ENCODE assay signal across 13 cellular contexts in the genomic region with DNA sequence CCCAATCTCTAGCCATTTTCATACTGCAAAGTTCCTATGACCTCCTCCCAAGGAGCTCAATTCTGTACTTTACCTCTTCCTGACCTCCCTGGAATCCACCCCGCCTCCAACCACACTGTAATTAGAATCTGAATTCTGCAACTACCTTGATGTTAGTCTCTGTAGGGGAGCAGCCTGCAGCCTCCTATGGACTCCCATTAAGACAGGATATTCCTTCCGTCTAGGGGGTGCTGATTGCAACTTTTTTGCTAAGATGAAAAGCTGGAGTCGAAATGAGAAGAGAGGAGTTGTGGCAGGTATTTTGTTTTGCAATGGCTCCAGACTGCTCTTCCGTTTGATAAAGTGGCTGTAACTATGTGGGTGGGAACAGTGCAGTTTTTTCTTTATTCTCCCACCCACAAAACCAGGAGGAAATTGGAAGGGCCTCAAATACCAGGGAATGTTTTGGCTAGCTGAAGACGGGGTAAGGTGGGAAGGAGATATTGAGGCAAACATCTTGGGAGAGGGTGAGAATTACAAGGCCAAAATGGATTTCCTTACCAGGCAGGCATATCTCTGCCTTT. TPM values are rescaled to one million over a fixed set of nuclear protein-coding genes. Genes with fewer than 3 reads are reported as not detected.
DNase-seq lines count a peak whose midpoint lies in the region; ATAC-seq, FAIRE-seq and TF ChIP-seq lines count a peak whose summit lies in the region.
"Had no signal": no experiment of that assay in that cellular context is flagged by ENCODE, and none has a peak within 500 bp of the region (broad histone marks: within the 10 kb centered on the region; RNA-seq: fewer than 3 reads in every experiment).

No MANE protein-coding gene starts in this region.

- H3K27me3 Mint-ChIP-seq in activated naive CD4-positive, alpha-beta T cell treated with anti-CD3 and anti-CD28 coated beads for 36 hours (ENCODE audit: low read depth), result no peaks in the 10 kb centered on the region
- no peaks in the 10 kb centered on the region for H3K27me3 Mint-ChIP-seq in T-cell

- no peak for DNase-seq in activated naive CD4-positive, alpha-beta T cell treated with anti-CD3 and anti-CD28 coated beads for 36 hours
- no peak for DNase-seq in activated naive CD4-positive, alpha-beta T cell treated with anti-CD3 and anti-CD28 coated beads, Interleukin-2, amount 50 U/mL, for 16 hours
- no peak for DNase-seq in T-cell
- DNase-seq in endothelial cell of umbilical vein (ENCODE audit: low read depth, low spot score), result no peak
- DNase-seq in stimulated activated effector memory CD8-positive, alpha-beta T cell treated with anti-CD3 and anti-CD28 coated beads, Interleukin-12 subunit alpha, Interleukin-12 subunit beta, amount 100 ng/mL, for 72 hours (ENCODE audit: low spot score in 2 of 2), result peak in 1 of 2 donors; percentile 30
- no peak for DNase-seq in stomach
- DNase-seq: NCI-H1092 treated with DMSO at 0.1 percent for 48 hours; NK-92 treated with Interleukin-12 subunit alpha and Interleukin-12 subunit beta, amount 100 ng/mL, for 24 hours; sigmoid colon had no signal

- TF ChIP-seq POLR2A in endothelial cell of umbilical vein (IDR thresholded peaks at IDR 0.05; ENCODE audit: low read depth, low read length) (no peak), stomach (IDR thresholded peaks at IDR 0.05) (no peak)

- no peak overlapping the region for H2AFZ ChIP-seq in endothelial cell of umbilical vein (ENCODE audit: low read depth, low read length)

- H3K4me1 Mint-ChIP-seq in activated naive CD4-positive, alpha-beta T cell treated with anti-CD3 and anti-CD28 coated beads for 36 hours (ENCODE audit: low read depth), result peaks cover 34% of the 10 kb centered on the region
- peaks cover 45 to 54% (median 54%) of the 10 kb centered on the region in 3 donors for H3K4me1 Mint-ChIP-seq in T-cell
- H3K4me1 Mint-ChIP-seq in stimulated activated effector memory CD8-positive, alpha-beta T cell treated with anti-CD3 and anti-CD28 coated beads, Interleukin-12 subunit alpha, Interleukin-12 subunit beta, amount 100 ng/mL, for 72 hours, result peaks cover 43% of the 10 kb centered on the region

- H3K27me3 ChIP-seq in endothelial cell of umbilical vein (ENCODE audit: control insufficient read depth in 2 of 2, insufficient read depth in 2 of 2, low read length in 2 of 2), result no peaks in the 10 kb centered on the region
- H3K27me3 ChIP-seq in stomach, result peaks cover 8 to 69% (median 38%) of the 10 kb centered on the region in 3 donors

- no peaks in the 10 kb centered on the region for H3K9me1 ChIP-seq in endothelial cell of umbilical vein (replicated peaks; ENCODE audit: control insufficient read depth, extremely low read depth, insufficient read depth, low read length)

- no peak for TF ChIP-seq EP300 in stomach (IDR thresholded peaks at IDR 0.05)

- ATAC-seq in T-cell (replicated peaks in 1 of 4) (no peak), GM18867 (IDR thresholded peaks at IDR 0.05; ENCODE audit: unreplicated experiment) (no peak), GM19328 (IDR thresholded peaks at IDR 0.05; ENCODE audit: unreplicated experiment) (no peak)
- ATAC-seq in stimulated activated effector memory CD8-positive, alpha-beta T cell treated with anti-CD3 and anti-CD28 coated beads, Interleukin-12 subunit alpha, Interleukin-12 subunit beta, amount 100 ng/mL, for 72 hours, result no peak

- H4K20me1 ChIP-seq in endothelial cell of umbilical vein (replicated peaks; ENCODE audit: control insufficient read depth, extremely low read depth, insufficient read depth, low read length), result no peaks in the 10 kb centered on the region

- no peaks in the 10 kb centered on the region for H3K36me3 ChIP-seq in endothelial cell of umbilical vein (ENCODE audit: control insufficient read depth in 2 of 2, extremely low read depth in 1 of 2, insufficient read depth in 2 of 2, low read length in 2 of 2)
- H3K36me3 ChIP-seq in stomach, result no peaks in the 10 kb centered on the region
- H3K36me3 ChIP-seq: sigmoid colon had no signal

- H3K9me3 ChIP-seq in endothelial cell of umbilical vein (replicated peaks; ENCODE audit: control insufficient read depth, insufficient read depth, low read length) (no peaks in the 10 kb centered on the region), stomach (peaks cover 0 to 9% (median 2%) of the 10 kb centered on the region in 4 donors)
- H3K9me3 ChIP-seq: sigmoid colon had no signal

- dilution Hi-C loops in endothelial cell of umbilical vein (cut with MboI; ENCODE audit: extremely low pct_ligation_motif_present, low sequenced_read_pairs), result no loop called here

- H3K4me1 ChIP-seq in endothelial cell of umbilical vein (ENCODE audit: control insufficient read depth, extremely low read depth, insufficient read depth, low read length) (peaks cover 19% of the 10 kb centered on the region), stomach (peaks cover 3 to 36% (median 13%) of the 10 kb centered on the region in 4 donors)

- H3K4me2 ChIP-seq in endothelial cell of umbilical vein (ENCODE audit: insufficient read depth, low read length), result peak overlapping the region; percentile 89

- intact Hi-C loops in activated naive CD4-positive, alpha-beta T cell treated with anti-CD3 and anti-CD28 coated beads for 36 hours (cut with micrococcal nuclease), result loop anchor here (2.0 to 5.0 kb wide), 2 partner anchors 107 to 541 kb away; partner anchors contain the start of gene PAIP1
- intact Hi-C loops in endothelial cell of umbilical vein (cut with micrococcal nuclease), result loop anchor here (5.0 kb wide), 1 partner anchor 106 kb away; the partner anchor contains the start of gene ZNF131
- intact Hi-C loops in stomach (cut with DNase I; ENCODE audit: low total_unique reads), result no loop called here

- peaks cover 17% of the 10 kb centered on the region for H3K79me2 ChIP-seq in endothelial cell of umbilical vein (ENCODE audit: control insufficient read depth, insufficient read depth, low read length)

- 64 to 75% (median 67%) methylated on average over 5 of the region's 5 CpGs for WGBS in stomach, 5 donors

- H3K27ac ChIP-seq in endothelial cell of umbilical vein (ENCODE audit: insufficient read depth, low read depth, low read length) (no peak overlapping the region), stomach (no peak overlapping the region)

- CTCF ChIA-PET in activated naive CD4-positive, alpha-beta T cell treated with anti-CD3 and anti-CD28 coated beads for 36 hours (lab: Charles Lee), result interaction anchor here (1.5 to 9.9 kb wide), 6 partner anchors 8 to 108 kb away, joined by 3 to 144 read pairs (median 39); no protein-coding TSS in a partner anchor
- CTCF ChIA-PET in T-cell (lab: Charles Lee) (interaction anchor here (0.6 to 7.0 kb wide), 7 partner anchors 8 to 107 kb away, joined by 3 to 146 read pairs (median 7); no protein-coding TSS in a partner anchor), endothelial cell of umbilical vein (lab: Charles Lee) (interaction anchor here (1.4 to 6.3 kb wide), 7 partner anchors 17 to 108 kb away, joined by 3 to 77 read pairs (median 15); no protein-coding TSS in a partner anchor)

- H3K27ac Mint-ChIP-seq in activated naive CD4-positive, alpha-beta T cell treated with anti-CD3 and anti-CD28 coated beads for 36 hours, result peak overlapping the region; percentile 99
- H3K27ac Mint-ChIP-seq in T-cell, result peak overlapping the region; percentile 98 to 100
- no peak overlapping the region for H3K27ac Mint-ChIP-seq in stimulated activated effector memory CD8-positive, alpha-beta T cell treated with anti-CD3 and anti-CD28 coated beads, Interleukin-12 subunit alpha, Interleukin-12 subunit beta, amount 100 ng/mL, for 72 hours

- H3K9me3 Mint-ChIP-seq in activated naive CD4-positive, alpha-beta T cell treated with anti-CD3 and anti-CD28 coated beads for 36 hours, result no peaks in the 10 kb centered on the region
- no peaks in the 10 kb centered on the region for H3K9me3 Mint-ChIP-seq in T-cell
- H3K9me3 Mint-ChIP-seq in stimulated activated effector memory CD8-positive, alpha-beta T cell treated with anti-CD3 and anti-CD28 coated beads, Interleukin-12 subunit alpha, Interleukin-12 subunit beta, amount 100 ng/mL, for 72 hours, result no peaks in the 10 kb centered on the region

- POLR2A ChIA-PET in T-cell (lab: Charles Lee) (interaction anchor here (0.5 to 4.9 kb wide), 6 partner anchors 8 to 66 kb away, joined by 3 to 128 read pairs (median 23); no protein-coding TSS in a partner anchor), endothelial cell of umbilical vein (lab: Charles Lee) (interaction anchor here (1.1 to 1.5 kb wide), 2 partner anchors 22 to 25 kb away, joined by 6 read pairs; no protein-coding TSS in a partner anchor)

- FAIRE-seq in endothelial cell of umbilical vein (lab: Jason Lieb, UNC), result peak; percentile 24
- FAIRE-seq: frontal cortex had no signal

- H3K4me3 ChIP-seq in endothelial cell of umbilical vein (replicated peaks in 1 of 3; ENCODE audit: insufficient read depth in 1 of 3, low read depth in 1 of 3, low read length in 3 of 3) (no peak overlapping the region), stomach (no peak overlapping the region)
- H3K4me3 ChIP-seq: lung had no signal

- BruUV-seq in endothelial cell of umbilical vein (replicated peaks; lab: Mats Ljungman, UMichigan), result no TSS peak

- no peaks in the 10 kb centered on the region for H3K36me3 Mint-ChIP-seq in activated naive CD4-positive, alpha-beta T cell treated with anti-CD3 and anti-CD28 coated beads for 36 hours (ENCODE audit: low read depth)
- H3K36me3 Mint-ChIP-seq in T-cell, result no peaks in the 10 kb centered on the region
- H3K36me3 Mint-ChIP-seq in stimulated activated effector memory CD8-positive, alpha-beta T cell treated with anti-CD3 and anti-CD28 coated beads, Interleukin-12 subunit alpha, Interleukin-12 subunit beta, amount 100 ng/mL, for 72 hours, result peaks cover 33% of the 10 kb centered on the region

- H3K4me3 Mint-ChIP-seq in activated naive CD4-positive, alpha-beta T cell treated with anti-CD3 and anti-CD28 coated beads for 36 hours, result peak overlapping the region; percentile 97
- peak overlapping the region; percentile 90 to 98 (median 98) for H3K4me3 Mint-ChIP-seq in T-cell
- H3K4me3 Mint-ChIP-seq in stimulated activated effector memory CD8-positive, alpha-beta T cell treated with anti-CD3 and anti-CD28 coated beads, Interleukin-12 subunit alpha, Interleukin-12 subunit beta, amount 100 ng/mL, for 72 hours, result peak overlapping the region; percentile 98

- TF ChIP-seq CTCF in endothelial cell of umbilical vein (IDR thresholded peaks at IDR 0.05; ENCODE audit: extremely low read depth in 1 of 2, insufficient read depth in 1 of 2, low read depth in 1 of 2, low read length in 2 of 2) (no peak), stomach (IDR thresholded peaks at IDR 0.05) (no peak)

- H3K9ac ChIP-seq in endothelial cell of umbilical vein (replicated peaks; ENCODE audit: extremely low read depth, insufficient read depth, low read length), result no peak overlapping the region

RNA-seq across cellular contexts. Expression of gene ANXA2R, which starts 23.8 kb away (rescaled TPM):
- 1 to 10 TPM; 6.0 to 6.5 TPM for total RNA-seq in activated naive CD4-positive, alpha-beta T cell treated with anti-CD3 and anti-CD28 coated beads for 36 hours
- total RNA-seq in T-cell (10 to 100 TPM; 47.8 to 64.1 (median 53.1) TPM), endothelial cell of umbilical vein (6.6 and 8.1 TPM in 2 replicates), stomach (1 to 10 TPM in 4 of 5 donors, not detected in 1; 1.2 to 7.5 (median 2.8) TPM)
- polyA plus RNA-seq in endothelial cell of umbilical vein (10.4 and 11.1 TPM in 2 replicates), stomach (1 to 10 TPM in 1 of 3 donors, under 1 TPM in 2; 0.76 to 2.2 (median 0.87) TPM)
- polyA plus RNA-seq in endothelial cell of umbilical vein (2011; cell fraction: cytosol; rRNA removed), result 8.6 and 9.1 TPM in 2 replicates
- polyA plus RNA-seq in endothelial cell of umbilical vein (2011; cell fraction: nucleus; rRNA removed), result 6.8 and 7.3 TPM in 2 replicates
- 3.9 and 4.3 TPM in 2 replicates for polyA plus RNA-seq in endothelial cell of umbilical vein (2012)
- 7.2 and 7.3 TPM in 2 replicates for polyA minus RNA-seq in endothelial cell of umbilical vein
- polyA minus RNA-seq in endothelial cell of umbilical vein (2011; cell fraction: cytosol; rRNA and poly(A)+ RNA removed), result 1.2 TPM
- polyA minus RNA-seq in endothelial cell of umbilical vein (2011; cell fraction: nucleus; rRNA and poly(A)+ RNA removed), result 12.9 and 14.0 TPM in 2 replicates
